ENCODE assay signal across 23 cellular contexts in genomic region chr4:37421614-37422013, GRCh38.
DNase-seq lines count a peak whose midpoint lies in the region; ATAC-seq, FAIRE-seq and TF ChIP-seq lines count a peak whose summit lies in the region.
"Had no signal": no experiment of that assay in that cellular context is flagged by ENCODE, and none has a peak within 500 bp of the region (broad histone marks: within the 10 kb centered on the region; RNA-seq: fewer than 3 reads in every experiment).

No MANE protein-coding gene starts in this region.

- H3K9me3 ChIP-seq in hepatocyte (ENCODE audit: low read depth) (no peaks in the 10 kb centered on the region), pancreas (no peaks in the 10 kb centered on the region), breast epithelium (no peaks in the 10 kb centered on the region), MG63 (no peaks in the 10 kb centered on the region), upper lobe of right lung (no peaks in the 10 kb centered on the region)
- H3K9me3 ChIP-seq: Caco-2 had no signal

- no peaks in the 10 kb centered on the region for H3K36me3 ChIP-seq in hepatocyte (replicated peaks; ENCODE audit: insufficient read depth, low read depth)
- H3K36me3 ChIP-seq in pancreas: no peaks in the 10 kb centered on the region
- no peaks in the 10 kb centered on the region for H3K36me3 ChIP-seq in breast epithelium
- no peaks in the 10 kb centered on the region for H3K36me3 ChIP-seq in MG63
- H3K36me3 ChIP-seq in upper lobe of right lung: no peaks in the 10 kb centered on the region

- H3K4me3 ChIP-seq in hepatocyte (no peak overlapping the region), pancreas (no peak overlapping the region), breast epithelium (no peak overlapping the region), MG63 (no peak overlapping the region), upper lobe of right lung (no peak overlapping the region)
- H3K4me3 ChIP-seq: GM12878, GM23338, K562 had no signal

- no peaks in the 10 kb centered on the region for H3K79me2 ChIP-seq in hepatocyte

- no peak for FAIRE-seq in pancreas (lab: Jason Lieb, UNC)
- FAIRE-seq: A204.1, D721Med, GM12878, GM19239, HTR-8/SVneo, K562 had no signal

- TF ChIP-seq CTCF in hepatocyte (IDR thresholded peaks at IDR 0.05; ENCODE audit: poor library complexity) (no peak), pancreas (IDR thresholded peaks at IDR 0.05) (no peak), breast epithelium (IDR thresholded peaks at IDR 0.05) (no peak), upper lobe of right lung (IDR thresholded peaks at IDR 0.05) (no peak)

- WGBS in hepatocyte (ENCODE audit: low lambda C conversion rate, missing lambda C conversion rate): 86% methylated on average over 4 of the region's 4 CpGs
- WGBS in pancreas, 2 donors: 35 to 36% methylated on average over 4 of the region's 4 CpGs

- H3K9me2 ChIP-seq in hepatocyte (replicated peaks; ENCODE audit: insufficient read depth): no peaks in the 10 kb centered on the region

- no peak for TF ChIP-seq POLR2A in breast epithelium (IDR thresholded peaks at IDR 0.05)

- H3K4me1 ChIP-seq in hepatocyte (ENCODE audit: insufficient read depth): peaks cover 16% of the 10 kb centered on the region
- H3K4me1 ChIP-seq in pancreas: peaks cover 29 to 57% (median 54%) of the 10 kb centered on the region in 3 donors
- H3K4me1 ChIP-seq in breast epithelium: no peaks in the 10 kb centered on the region
- no peaks in the 10 kb centered on the region for H3K4me1 ChIP-seq in upper lobe of right lung

- H3K4me2 ChIP-seq in hepatocyte: peak overlapping the region; percentile 34
- H3K4me2 ChIP-seq: GM23338 had no signal

- intact Hi-C loops in pancreas (cut with DNase I) (no loop called here), breast epithelium (cut with DNase I; ENCODE audit: low total_unique reads) (no loop called here), upper lobe of right lung (cut with DNase I) (no loop called here)

- ATAC-seq in HG02798 (IDR thresholded peaks at IDR 0.05; ENCODE audit: poor library complexity, unreplicated experiment): peak; percentile 16
- ATAC-seq in pancreas: peak; percentile 61 to 77 (median 66)
- ATAC-seq in upper lobe of right lung: no peak
- ATAC-seq: GM12878, GM23338, HCT116, K562 had no signal

- H2AFZ ChIP-seq in hepatocyte: no peak overlapping the region
- H2AFZ ChIP-seq: GM23338 had no signal

- DNase-seq in hepatocyte (ENCODE audit: low spot score) (no peak), pancreas (no peak), breast epithelium (ENCODE audit: low spot score in 2 of 2) (no peak), MG63 (no peak), upper lobe of right lung (no peak)
- DNase-seq: ACHN; Caco-2; CD4-positive, alpha-beta T cell; DND-41; EL; H7; HFFc6; IMR-90 had no signal

- H3K27ac ChIP-seq in hepatocyte (peak overlapping the region; percentile 30), pancreas (peak overlapping the region; percentile 31 to 76 (median 69)), breast epithelium (no peak overlapping the region), upper lobe of right lung (no peak overlapping the region)
- H3K27ac ChIP-seq: C4-2B had no signal

- H3K27me3 ChIP-seq in hepatocyte (no peaks in the 10 kb centered on the region), pancreas (no peaks in the 10 kb centered on the region), breast epithelium (no peaks in the 10 kb centered on the region), MG63 (no peaks in the 10 kb centered on the region), upper lobe of right lung (no peaks in the 10 kb centered on the region)

- no peaks in the 10 kb centered on the region for H4K20me1 ChIP-seq in hepatocyte (ENCODE audit: insufficient read depth, poor library complexity, severe bottlenecking)

Comparison
In these comparisons a context has a peak if more than half of its experiments do, and no peak if none do; other contexts are left out.
1. H3K27ac ChIP-seq: peak in hepatocyte (single experiment) and pancreas (4 of 4); none in breast epithelium (0 of 2) and upper lobe of right lung (single experiment).